9 cellular contexts compared by ENCODE assay signal in the genomic region with DNA sequence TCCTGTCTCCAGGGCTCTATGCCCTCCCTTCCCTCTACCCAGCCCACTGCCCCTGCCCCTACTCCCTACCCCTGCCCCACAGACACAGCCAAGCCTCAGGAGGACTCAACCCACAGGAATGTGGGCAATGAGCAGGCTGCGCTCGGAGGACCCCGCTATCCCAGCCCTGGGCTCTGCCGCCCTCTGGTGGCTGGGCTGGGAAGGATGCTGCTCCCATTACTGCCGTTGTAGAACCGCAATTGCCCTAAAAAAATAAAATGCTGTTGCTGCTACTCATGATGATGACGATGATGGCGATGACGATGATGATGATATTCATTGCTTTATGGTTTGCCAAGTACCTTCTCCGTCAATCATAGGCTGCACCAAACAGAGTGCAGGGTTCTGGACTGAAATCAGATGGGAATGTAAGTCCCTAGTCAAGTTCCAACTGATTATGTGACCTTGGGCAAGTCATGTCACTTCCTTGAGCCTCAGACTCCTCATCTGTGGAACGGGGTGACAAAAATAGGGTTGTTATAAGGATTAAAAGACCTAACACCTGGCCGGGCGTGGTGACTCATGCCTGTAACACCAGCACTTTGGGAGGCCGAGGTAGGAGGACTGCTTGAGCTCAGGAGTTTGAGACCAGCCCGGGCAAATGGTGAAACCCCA. TPM values are rescaled to one million over a fixed set of nuclear protein-coding genes. Genes with fewer than 3 reads are reported as not detected.
DNase-seq lines count a peak whose midpoint lies in the region; ATAC-seq and TF ChIP-seq lines count a peak whose summit lies in the region.
"Had no signal": no experiment of that assay in that cellular context is flagged by ENCODE, and none has a peak within 500 bp of the region (broad histone marks: within the 10 kb centered on the region; RNA-seq: fewer than 3 reads in every experiment).

No MANE protein-coding gene starts in this region.

- peak; percentile 61 for DNase-seq in DMS53 treated with DMSO at 0.1 percent for 48 hours (lab: John Stamatoyannopoulos, UW; ENCODE audit: unreplicated experiment)
- DNase-seq in SKM-1 treated with dmso at 0.1 percent for 144 hours (lab: John Stamatoyannopoulos, UW; ENCODE audit: unreplicated experiment), result peak; percentile 44
- peak; percentile 83 for DNase-seq in activated naive CD4-positive, alpha-beta T cell treated with anti-CD3 and anti-CD28 coated beads, Interleukin-2, amount 10 ng/mL, durations not matched to agents 7 days and 5 days
- DNase-seq in globus pallidus (ENCODE audit: low spot score), result peak; percentile 39
- peak; percentile 91 for DNase-seq in posterior vena cava (ENCODE audit: low spot score)
- DNase-seq in uterus, result peak; percentile 78 to 86

- H3K9me3 Mint-ChIP-seq in activated naive CD4-positive, alpha-beta T cell treated with anti-CD3 and anti-CD28 coated beads, Interleukin-2, amount 10 ng/mL, durations not matched to agents 7 days and 5 days, result no peaks in the 10 kb centered on the region

- no peaks in the 10 kb centered on the region for H3K9me3 ChIP-seq in uterus

- intact Hi-C loops in posterior vena cava (cut with DNase I) (loop anchor here (2.0 kb wide), 2 partner anchors 57 to 109 kb away; no protein-coding TSS in a partner anchor), uterus (cut with DNase I; ENCODE audit: low total_unique reads) (loop anchor here (2.0 kb wide), 1 partner anchor 109 kb away; no protein-coding TSS in a partner anchor)

- H3K4me3 Mint-ChIP-seq in activated naive CD4-positive, alpha-beta T cell treated with anti-CD3 and anti-CD28 coated beads, Interleukin-2, amount 10 ng/mL, durations not matched to agents 7 days and 5 days, result no peak overlapping the region
- H3K4me3 Mint-ChIP-seq: activated naive CD8-positive, alpha-beta T cell had no signal

- peak overlapping the region; percentile 27; the same call in 1 of the 2 replicates for H3K9ac ChIP-seq in KMS-11

- no peaks in the 10 kb centered on the region for H4K20me1 ChIP-seq in KMS-11 (ENCODE audit: insufficient read depth)

- ATAC-seq in GM21825 (IDR thresholded peaks at IDR 0.05; ENCODE audit: unreplicated experiment), result no peak

- peak overlapping the region; percentile 33; the same call in 1 of the 2 replicates for H3K4me2 ChIP-seq in KMS-11

- no peaks in the 10 kb centered on the region for H3K4me1 Mint-ChIP-seq in activated naive CD4-positive, alpha-beta T cell treated with anti-CD3 and anti-CD28 coated beads, Interleukin-2, amount 10 ng/mL, durations not matched to agents 7 days and 5 days

- H3K79me2 ChIP-seq in KMS-11 (ENCODE audit: insufficient read depth, low read depth), result no peaks in the 10 kb centered on the region

- no peaks in the 10 kb centered on the region for H3K36me3 Mint-ChIP-seq in activated naive CD4-positive, alpha-beta T cell treated with anti-CD3 and anti-CD28 coated beads, Interleukin-2, amount 10 ng/mL, durations not matched to agents 7 days and 5 days
- H3K36me3 Mint-ChIP-seq: activated naive CD8-positive, alpha-beta T cell had no signal

- TF ChIP-seq CTCF in KMS-11 (conservative IDR thresholded peaks at IDR 0.05; ENCODE audit: low read depth, low read length), result peak; percentile 95
- TF ChIP-seq CTCF in uterus (IDR thresholded peaks at IDR 0.05), result peak; percentile 98 to 100 (median 99)

- CTCF ChIA-PET in activated naive CD4-positive, alpha-beta T cell treated with anti-CD3 and anti-CD28 coated beads, Interleukin-2, amount 10 ng/mL, durations not matched to agents 7 days and 5 days (lab: Charles Lee), result interaction anchor here (0.7 to 11.3 kb wide), 11 partner anchors 16 to 175 kb away, joined by 3 to 275 read pairs (median 4); no protein-coding TSS in a partner anchor

- H3K27ac ChIP-seq in KMS-11 (no peak overlapping the region), uterus (peak overlapping the region; percentile 48 to 74)

- H2AFZ ChIP-seq in KMS-11 (ENCODE audit: low read depth), result peak overlapping the region; percentile 69

- H3K27me3 Mint-ChIP-seq in activated naive CD4-positive, alpha-beta T cell treated with anti-CD3 and anti-CD28 coated beads, Interleukin-2, amount 10 ng/mL, durations not matched to agents 7 days and 5 days, result peaks cover 24% of the 10 kb centered on the region

- no peak overlapping the region for H3K4me3 ChIP-seq in KMS-11 (IDR thresholded peaks at IDR 0.05; ENCODE audit: insufficient read depth, low read depth, low read length)
- H3K4me3 ChIP-seq in uterus, result no peak overlapping the region

- H3K4me1 ChIP-seq in KMS-11 (ENCODE audit: low read depth, poor library complexity, severe bottlenecking), result peaks cover 4% of the 10 kb centered on the region
- H3K4me1 ChIP-seq in uterus, result peaks cover 0 to 5% of the 10 kb centered on the region in 2 donors

- no peaks in the 10 kb centered on the region for H3K36me3 ChIP-seq in KMS-11 (ENCODE audit: insufficient read depth)
- H3K36me3 ChIP-seq in uterus, result no peaks in the 10 kb centered on the region

- TF ChIP-seq POLR2A in uterus (IDR thresholded peaks at IDR 0.05), result no peak

- H3K27me3 ChIP-seq in KMS-11 (ENCODE audit: insufficient read depth, low read depth) (no peaks in the 10 kb centered on the region), uterus (no peaks in the 10 kb centered on the region)

- no peak overlapping the region for H3K27ac Mint-ChIP-seq in activated naive CD4-positive, alpha-beta T cell treated with anti-CD3 and anti-CD28 coated beads, Interleukin-2, amount 10 ng/mL, durations not matched to agents 7 days and 5 days
- H3K27ac Mint-ChIP-seq: activated naive CD8-positive, alpha-beta T cell had no signal

RNA-seq across cellular contexts. Expression of gene ARHGEF19, which starts 24.6 kb away (rescaled TPM):
- total RNA-seq in posterior vena cava (1 to 10 TPM; 4.7 to 5.5 TPM), uterus (10 to 100 TPM in 2 of 4 donors, 1 to 10 TPM in 2; 3.6 to 26.8 (median 12.2) TPM)

RNA-seq across cellular contexts. Expression of gene EPHA2, which starts 32.0 kb away (rescaled TPM):
- total RNA-seq in posterior vena cava, result 10 to 100 TPM in 1 of 2 donors, 1 to 10 TPM in 1; 7.8 to 15.4 TPM
- total RNA-seq in uterus, result 10 to 100 TPM in 2 of 4 donors, 1 to 10 TPM in 2; 2.4 to 32.9 (median 16.3) TPM

RNA-seq across cellular contexts. Expression of gene CPLANE2, which starts 49.1 kb away (rescaled TPM):
- total RNA-seq in posterior vena cava, result 1 to 10 TPM; 4.1 to 5.2 TPM
- 1 to 10 TPM; 5.1 to 7.4 (median 5.5) TPM for total RNA-seq in uterus

Comparison
In these comparisons a context has a peak if more than half of its experiments do, and no peak if none do; other contexts are left out.
1. DNase-seq: peak in every context shown above with its lines; median percentile 91 in posterior vena cava; 83 in activated naive CD4-positive, alpha-beta T cell treated with anti-CD3 and anti-CD28 coated beads, Interleukin-2, amount 10 ng/mL, durations not matched to agents 7 days and 5 days; 82 in uterus; 61 in DMS53 treated with DMSO at 0.1 percent for 48 hours; 44 in SKM-1 treated with dmso at 0.1 percent for 144 hours; 39 in globus pallidus.